Comparison of ENCODE assay signal across 20 cellular contexts in genomic region chr1:183237046-183237445, GRCh38. TPM values are rescaled to one million over a fixed set of nuclear protein-coding genes. Genes with fewer than 3 reads are reported as not detected.
DNase-seq lines count a peak whose midpoint lies in the region; ATAC-seq and TF ChIP-seq lines count a peak whose summit lies in the region.
"Had no signal": no experiment of that assay in that cellular context is flagged by ENCODE, and none has a peak within 500 bp of the region (broad histone marks: within the 10 kb centered on the region; RNA-seq: fewer than 3 reads in every experiment).

No MANE protein-coding gene starts in this region.

- no peak overlapping the region for H2BK120ac ChIP-seq in mesenchymal stem cell (ENCODE audit: low read depth, low read length)

- no peak overlapping the region for H4K91ac ChIP-seq in mesenchymal stem cell (ENCODE audit: low read length)

- H3K36me3 ChIP-seq in breast epithelium = no peaks in the 10 kb centered on the region
- no peaks in the 10 kb centered on the region for H3K36me3 ChIP-seq in mesenchymal stem cell (ENCODE audit: control insufficient read depth in 1 of 2, insufficient read depth in 2 of 2, low read depth in 1 of 2, low read length in 2 of 2)
- H3K36me3 ChIP-seq in stomach smooth muscle (ENCODE audit: control insufficient read depth in 2 of 2, insufficient read depth in 2 of 2, low read length in 2 of 2) = no peaks in the 10 kb centered on the region
- H3K36me3 ChIP-seq: BE2C had no signal

- H3K27me3 ChIP-seq in breast epithelium (no peaks in the 10 kb centered on the region), mesenchymal stem cell (ENCODE audit: control insufficient read depth in 1 of 2, insufficient read depth in 1 of 2, low read length in 2 of 2) (no peaks in the 10 kb centered on the region), stomach smooth muscle (ENCODE audit: control insufficient read depth in 1 of 2, insufficient read depth in 2 of 2, low read length in 2 of 2) (no peaks in the 10 kb centered on the region)
- H3K27me3 ChIP-seq: BE2C had no signal

- H2BK15ac ChIP-seq in mesenchymal stem cell (ENCODE audit: low read depth, poor library complexity, severe bottlenecking) = no peak overlapping the region

- H2BK5ac ChIP-seq in mesenchymal stem cell (ENCODE audit: low read depth, low read length, poor library complexity, severe bottlenecking) = no peak overlapping the region

- intact Hi-C loops in MCF 10A (cut with micrococcal nuclease) = no loop called here
- intact Hi-C loops in breast epithelium (cut with DNase I; ENCODE audit: low total_unique reads) = no loop called here

- POLR2A ChIA-PET in MCF 10A (lab: Yijun Ruan, JAX) = interaction anchor here (1.2 to 2.3 kb wide), 3 partner anchors 42 to 270 kb away, joined by 3 to 13 read pairs (median 3); no protein-coding TSS in a partner anchor

- peaks cover 99% of the 10 kb centered on the region for H3K36me3 Mint-ChIP-seq in MCF 10A (ENCODE audit: insufficient read depth, unreplicated experiment)
- H3K36me3 Mint-ChIP-seq: CD4-positive, CD25-positive, alpha-beta regulatory T cell had no signal

- CTCF ChIA-PET in MCF 10A (lab: Yijun Ruan, JAX) = interaction anchor here (0.6 to 1.2 kb wide), 5 partner anchors 11 to 258 kb away, joined by 3 to 7 read pairs (median 4); partner anchors contain the start of gene LAMC2

- no peaks in the 10 kb centered on the region for H3K9me3 Mint-ChIP-seq in MCF 10A (ENCODE audit: unreplicated experiment)
- H3K9me3 Mint-ChIP-seq: CD4-positive, CD25-positive, alpha-beta regulatory T cell; GM23338 had no signal

- no peak overlapping the region for H3K18ac ChIP-seq in mesenchymal stem cell (ENCODE audit: low read depth in 1 of 2, low read length in 2 of 2)

- peak overlapping the region; percentile 77 for H2AK5ac ChIP-seq in mesenchymal stem cell (ENCODE audit: low read length, severe bottlenecking)

- WGBS in mesenchymal stem cell = 94% methylated on average over 2 of the region's 2 CpGs

- TF ChIP-seq POLR2A in breast epithelium (IDR thresholded peaks at IDR 0.05) = no peak

- BruUV-seq in MCF 10A (replicated peaks; lab: Mats Ljungman, UMichigan) = no TSS peak

- H3K9ac ChIP-seq in mesenchymal stem cell (ENCODE audit: low read length) = peak overlapping the region; percentile 48
- H3K9ac ChIP-seq in stomach smooth muscle (ENCODE audit: low read length in 2 of 2) = no peak overlapping the region

- peaks cover 0 to 6% of the 10 kb centered on the region in 2 donors for H3K4me1 ChIP-seq in breast epithelium
- H3K4me1 ChIP-seq in mesenchymal stem cell (ENCODE audit: control insufficient read depth, insufficient read depth, low read depth, low read length) = peaks cover 6% of the 10 kb centered on the region
- peaks cover 14% of the 10 kb centered on the region for H3K4me1 ChIP-seq in stomach smooth muscle (ENCODE audit: control insufficient read depth, insufficient read depth, low read length)

- no peak overlapping the region for H3K4me3 Mint-ChIP-seq in MCF 10A (ENCODE audit: unreplicated experiment)
- H3K4me3 Mint-ChIP-seq: CD4-positive, CD25-positive, alpha-beta regulatory T cell; GM23338 had no signal

- H4K8ac ChIP-seq in mesenchymal stem cell (ENCODE audit: low read length) = no peak overlapping the region

- H3K4me1 Mint-ChIP-seq in MCF 10A (ENCODE audit: insufficient read depth, unreplicated experiment) = peaks cover 37% of the 10 kb centered on the region
- H3K4me1 Mint-ChIP-seq: CD4-positive, CD25-positive, alpha-beta regulatory T cell had no signal

- no peak for TF ChIP-seq CTCF in MCF 10A (IDR thresholded peaks at IDR 0.05; ENCODE audit: unreplicated experiment)
- TF ChIP-seq CTCF in breast epithelium (IDR thresholded peaks at IDR 0.05) = no peak

- ATAC-seq in HG03342 (IDR thresholded peaks at IDR 0.05; ENCODE audit: unreplicated experiment) = no peak
- ATAC-seq: GM23338 had no signal

- no peak overlapping the region for H3K23ac ChIP-seq in mesenchymal stem cell (ENCODE audit: low read length in 2 of 2)

- H2BK12ac ChIP-seq in mesenchymal stem cell (ENCODE audit: low read length in 2 of 2) = peak overlapping the region; percentile 42 to 57

- no peak overlapping the region for H3K4me3 ChIP-seq in breast epithelium
- no peak overlapping the region for H3K4me3 ChIP-seq in mesenchymal stem cell (ENCODE audit: insufficient read depth in 1 of 2, low read depth in 1 of 2, low read length in 2 of 2)
- no peak overlapping the region for H3K4me3 ChIP-seq in stomach smooth muscle (ENCODE audit: low read length in 2 of 2)
- H3K4me3 ChIP-seq: GM23338, PC-9 had no signal

- H3K9me3 ChIP-seq in breast epithelium (no peaks in the 10 kb centered on the region), mesenchymal stem cell (ENCODE audit: control insufficient read depth, low read length) (no peaks in the 10 kb centered on the region), stomach smooth muscle (ENCODE audit: control insufficient read depth in 2 of 2, low read length in 2 of 2) (no peaks in the 10 kb centered on the region)
- H3K9me3 ChIP-seq: BE2C had no signal

- H3K27ac Mint-ChIP-seq in MCF 10A (ENCODE audit: low read depth, unreplicated experiment) = peak overlapping the region; percentile 86
- H3K27ac Mint-ChIP-seq: CD4-positive, CD25-positive, alpha-beta regulatory T cell; GM23338 had no signal

- H2AFZ ChIP-seq in mesenchymal stem cell (ENCODE audit: low read depth, low read length) = no peak overlapping the region
- H2AFZ ChIP-seq: GM23338, PC-9 had no signal

- DNase-seq in MCF 10A (ENCODE audit: unreplicated experiment) (no peak), breast epithelium (ENCODE audit: low spot score in 2 of 2) (no peak), ecto neural progenitor cell (ENCODE audit: low spot score) (peak; percentile 22), mesenchymal stem cell (no peak), SW480 (ENCODE audit: low spot score) (no peak), UCSD-AML1 (lab: John Stamatoyannopoulos, UW; ENCODE audit: unreplicated experiment) (no peak)
- DNase-seq: CD4-positive, CD25-positive, alpha-beta regulatory T cell; COR-L47; GF-D8; HCEC 1CT; NCI-H1417; NCI-H187 treated with DMSO at 0.1 percent for 48 hours; NCI-H226; NCI-H524; PC-9 had no signal

- no peaks in the 10 kb centered on the region for H3K79me1 ChIP-seq in mesenchymal stem cell (replicated peaks; ENCODE audit: low read length, poor library complexity, severe bottlenecking)

- H3K27me3 Mint-ChIP-seq in MCF 10A (ENCODE audit: insufficient read depth, unreplicated experiment) = no peaks in the 10 kb centered on the region

- no peak overlapping the region for H3K14ac ChIP-seq in mesenchymal stem cell (ENCODE audit: low read length in 2 of 2)

- H3K4me2 ChIP-seq in mesenchymal stem cell (ENCODE audit: low read length, poor library complexity, severe bottlenecking) = no peak overlapping the region
- H3K4me2 ChIP-seq: GM23338, PC-9 had no signal

- H3K4ac ChIP-seq in mesenchymal stem cell (ENCODE audit: low read depth in 1 of 2, low read length in 2 of 2) = no peak overlapping the region

- H3K27ac ChIP-seq in breast epithelium (no peak overlapping the region), mesenchymal stem cell (ENCODE audit: low read length, poor library complexity, severe bottlenecking) (no peak overlapping the region), stomach smooth muscle (ENCODE audit: low read length) (peak overlapping the region; percentile 6)
- H3K27ac ChIP-seq: 22Rv1 had no signal

RNA-seq across cellular contexts. Expression of gene LAMC2, which starts 51.0 kb away (rescaled TPM):
- total RNA-seq in MCF 10A (2022) (751 and 884 TPM in 2 replicates), breast epithelium (10 to 100 TPM in 2 of 3 donors, 1 to 10 TPM in 1; 3.0 to 20.3 (median 16.4) TPM)
- polyA plus RNA-seq in mesenchymal stem cell (2013, experiment 1 of 2) = 0.37 TPM
- 0.38 TPM for polyA plus RNA-seq in mesenchymal stem cell (2013, experiment 2 of 2)
- total RNA-seq: CD4-positive, CD25-positive, alpha-beta regulatory T cell had no signal
- polyA plus RNA-seq: CD4-positive, CD25-positive, alpha-beta regulatory T cell had no signal

Comparison
In these comparisons a context has a peak if more than half of its experiments do, and no peak if none do; other contexts are left out.
1. RNA of gene LAMC2, which starts 51.0 kb away (total RNA-seq): 751 to 884 TPM in MCF 10A; 3.0 to 20.3 TPM in breast epithelium; every median in the first group is over 10 times any median in the second.